ENCODE assay signal across 19 cellular contexts in the genomic region with DNA sequence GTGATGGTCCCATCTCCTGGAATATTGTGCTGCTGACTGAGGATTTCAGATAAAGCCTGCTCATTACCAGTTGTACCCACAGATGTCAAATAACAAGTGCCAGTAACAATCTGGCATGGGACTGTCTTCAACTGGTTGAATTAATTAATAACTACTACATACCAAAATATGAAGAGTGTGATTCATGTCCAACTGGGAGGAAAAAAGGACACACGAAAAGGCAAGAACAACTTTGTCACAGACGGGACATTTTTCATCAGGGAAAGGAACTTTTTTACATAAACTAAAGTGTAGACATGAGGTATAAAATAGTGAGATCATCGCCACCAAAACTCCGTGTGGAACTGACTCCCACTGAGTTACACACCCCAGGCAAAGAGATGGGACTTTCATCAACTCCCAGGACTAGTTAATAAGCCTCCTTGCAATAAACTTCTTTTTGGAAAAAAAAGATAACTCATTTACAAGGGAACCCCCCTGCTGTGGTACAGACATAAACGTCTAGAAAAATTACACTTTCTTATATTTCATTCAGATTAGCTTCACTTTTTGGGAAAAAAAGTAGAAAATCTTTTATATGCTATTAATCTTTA. TPM values are rescaled to one million over a fixed set of nuclear protein-coding genes. Genes with fewer than 3 reads are reported as not detected.
DNase-seq lines count a peak whose midpoint lies in the region; ATAC-seq, FAIRE-seq and TF ChIP-seq lines count a peak whose summit lies in the region.
"Had no signal": no experiment of that assay in that cellular context is flagged by ENCODE, and none has a peak within 500 bp of the region (broad histone marks: within the 10 kb centered on the region; RNA-seq: fewer than 3 reads in every experiment).

No MANE protein-coding gene starts in this region.

- no peak overlapping the region for H2BK5ac ChIP-seq in mesenchymal stem cell (ENCODE audit: low read depth, low read length, poor library complexity, severe bottlenecking)

- H2BK120ac ChIP-seq in mesenchymal stem cell (ENCODE audit: low read depth, low read length), result no peak overlapping the region

- ATAC-seq in A549 (no peak), GM23338 (no peak), K562 (no peak; the same call in 2 of the 3 replicates), psoas muscle (no peak), HG02588 (IDR thresholded peaks at IDR 0.05; ENCODE audit: unreplicated experiment) (no peak)
- ATAC-seq: HCT116 had no signal

- BruUV-seq in K562 (replicated peaks; lab: Mats Ljungman, UMichigan), result no TSS peak

- H2AK5ac ChIP-seq in mesenchymal stem cell (ENCODE audit: low read length, severe bottlenecking), result no peak overlapping the region

- H3K18ac ChIP-seq in mesenchymal stem cell (ENCODE audit: low read depth in 1 of 2, low read length in 2 of 2), result no peak overlapping the region

- peaks cover 13% of the 10 kb centered on the region for H3K4me1 Mint-ChIP-seq in GM23338

- no peak overlapping the region for H4K8ac ChIP-seq in mesenchymal stem cell (ENCODE audit: low read length)

- in situ Hi-C loops in K562 (cut with MboI), result no loop called here

- H3K79me1 ChIP-seq in mesenchymal stem cell (replicated peaks; ENCODE audit: low read length, poor library complexity, severe bottlenecking), result no peaks in the 10 kb centered on the region

- TF ChIP-seq RAD21 in A549 (conservative IDR thresholded peaks at IDR 0.05 in 1 of 2, IDR thresholded peaks at IDR 0.05 in 1 of 2) (no peak), K562 (CRISPR knock-in tag; conservative IDR thresholded peaks at IDR 0.05 in 1 of 2, IDR thresholded peaks at IDR 0.05 in 1 of 2) (no peak)

- POLR2A ChIA-PET in A549 (lab: Yijun Ruan, JAX) (interaction anchor here (0.5 kb wide), 1 partner anchor 14 kb away, joined by 3 read pairs; no protein-coding TSS in a partner anchor), K562 (lab: Yijun Ruan, JAX) (interaction anchor here (1.1 kb wide), 1 partner anchor 17 kb away, joined by 3 read pairs; no protein-coding TSS in a partner anchor)

- peaks cover 15% of the 10 kb centered on the region; the same call in 1 of the 2 replicates for H3K9me2 ChIP-seq in GM23338 (ENCODE audit: insufficient read depth)

- no peaks in the 10 kb centered on the region for H3K9me1 ChIP-seq in K562 (ENCODE audit: control insufficient read depth, insufficient read depth, low read length)

- no peak overlapping the region for H3K27ac Mint-ChIP-seq in GM23338

- H3K9ac ChIP-seq in K562 (ENCODE audit: insufficient read depth in 1 of 2, low read depth in 2 of 2, low read length in 2 of 2) (no peak overlapping the region), mesenchymal stem cell (ENCODE audit: low read length) (peak overlapping the region; percentile 70)

- H3K9me3 ChIP-seq in A549 (no peaks in the 10 kb centered on the region), K562 (replicated peaks; ENCODE audit: control insufficient read depth, insufficient read depth, low read depth, low read length) (no peaks in the 10 kb centered on the region), mesenchymal stem cell (ENCODE audit: control insufficient read depth, low read length) (no peaks in the 10 kb centered on the region), psoas muscle (no peaks in the 10 kb centered on the region), tibial nerve (no peaks in the 10 kb centered on the region)

- TF ChIP-seq CTCF in A549 (IDR thresholded peaks at IDR 0.05), result no peak
- TF ChIP-seq CTCF in GM23338 (conservative IDR thresholded peaks at IDR 0.05; ENCODE audit: low read depth in 2 of 2), result no peak
- TF ChIP-seq CTCF in K562 (IDR thresholded peaks at IDR 0.05 in 2 of 3, conservative IDR thresholded peaks at IDR 0.05 in 1 of 3; ENCODE audit: insufficient read depth in 2 of 3, low read depth in 1 of 3, low read length in 3 of 3), result no peak
- TF ChIP-seq CTCF in psoas muscle (IDR thresholded peaks at IDR 0.05), result no peak
- no peak for TF ChIP-seq CTCF in tibial nerve (IDR thresholded peaks at IDR 0.05)

- TF ChIP-seq EP300 in A549 (IDR thresholded peaks at IDR 0.05) (no peak), K562 (IDR thresholded peaks at IDR 0.05; ENCODE audit: low read length) (no peak), tibial nerve (IDR thresholded peaks at IDR 0.05) (no peak)

- no peaks in the 10 kb centered on the region for H4K20me1 ChIP-seq in GM23338 (replicated peaks; ENCODE audit: insufficient read depth)
- no peaks in the 10 kb centered on the region for H4K20me1 ChIP-seq in K562 (replicated peaks; ENCODE audit: control insufficient read depth, insufficient read depth, low read length)

- H3K4ac ChIP-seq in mesenchymal stem cell (ENCODE audit: low read depth in 1 of 2, low read length in 2 of 2), result no peak overlapping the region

- no peak overlapping the region for H2BK12ac ChIP-seq in mesenchymal stem cell (ENCODE audit: low read length in 2 of 2)

- intact Hi-C loops in K562 (cut with micrococcal nuclease) (no loop called here), psoas muscle (cut with DNase I) (no loop called here)

- no peaks in the 10 kb centered on the region for H3K79me2 ChIP-seq in GM23338 (replicated peaks; ENCODE audit: insufficient read depth)
- H3K79me2 ChIP-seq in K562 (ENCODE audit: control insufficient read depth, insufficient read depth, low read length), result no peaks in the 10 kb centered on the region

- no peak overlapping the region for H3K4me3 Mint-ChIP-seq in GM23338
- H3K4me3 Mint-ChIP-seq: CD14-positive monocyte had no signal

- H2AFZ ChIP-seq in GM23338 (peak overlapping the region; percentile 28; the same call in 1 of the 2 replicates), K562 (ENCODE audit: low read depth, low read length) (peak overlapping the region; percentile 7; the same call in 1 of the 2 replicates), mesenchymal stem cell (ENCODE audit: low read depth, low read length) (no peak overlapping the region)

- no peak overlapping the region for H3K23ac ChIP-seq in mesenchymal stem cell (ENCODE audit: low read length in 2 of 2)

- H3K27me3 ChIP-seq in GM23338 (ENCODE audit: insufficient read depth) (no peaks in the 10 kb centered on the region), K562 (ENCODE audit: control insufficient read depth in 2 of 2, insufficient read depth in 2 of 2, low read length in 2 of 2) (no peaks in the 10 kb centered on the region), mesenchymal stem cell (ENCODE audit: control insufficient read depth in 1 of 2, insufficient read depth in 1 of 2, low read length in 2 of 2) (peaks cover 0 to 6% of the 10 kb centered on the region in 2 experiments), psoas muscle (ENCODE audit: insufficient read depth in 3 of 3, low read length in 2 of 3) (peaks cover 0 to 4% (median 0%) of the 10 kb centered on the region in 3 donors), tibial nerve (no peaks in the 10 kb centered on the region)

- no peak for TF ChIP-seq POLR2A in A549 (IDR thresholded peaks at IDR 0.05; ENCODE audit: low read length)
- no peak for TF ChIP-seq POLR2A in K562 (conservative IDR thresholded peaks at IDR 0.05)
- TF ChIP-seq POLR2A in tibial nerve (IDR thresholded peaks at IDR 0.05), result no peak

- no peaks in the 10 kb centered on the region for H3K36me3 Mint-ChIP-seq in GM23338 (ENCODE audit: low read depth)
- H3K36me3 Mint-ChIP-seq: CD14-positive monocyte had no signal

- H3K36me3 ChIP-seq in GM23338 (ENCODE audit: insufficient read depth) (no peaks in the 10 kb centered on the region), K562 (ENCODE audit: control insufficient read depth, insufficient read depth, low read length) (no peaks in the 10 kb centered on the region), mesenchymal stem cell (ENCODE audit: control insufficient read depth in 1 of 2, insufficient read depth in 2 of 2, low read depth in 1 of 2, low read length in 2 of 2) (no peaks in the 10 kb centered on the region), psoas muscle (ENCODE audit: insufficient read depth in 1 of 2, low read depth in 1 of 2) (no peaks in the 10 kb centered on the region), tibial nerve (no peaks in the 10 kb centered on the region)

- H3K14ac ChIP-seq in mesenchymal stem cell (ENCODE audit: low read length in 2 of 2), result no peak overlapping the region

- CTCF ChIA-PET in A549 (lab: Yijun Ruan, JAX), result no interaction called here
- CTCF ChIA-PET in K562 (lab: Yijun Ruan, JAX; ENCODE audit: low intra/inter-chr PET ratio), result no interaction called here

- H3K27me3 Mint-ChIP-seq in GM23338 (ENCODE audit: insufficient read depth, low read depth, poor library complexity), result no peaks in the 10 kb centered on the region

- WGBS in A549 (ENCODE audit: missing lambda C conversion rate), result 34% methylated on average over 5 of the region's 5 CpGs
- WGBS in K562 (ENCODE audit: insufficient coverage, low coverage, missing lambda C conversion rate), result 35% methylated on average over 5 of the region's 5 CpGs
- whole genome bisulfite sequencing in mesenchymal stem cell, result 84% methylated on average over 4 of the region's 5 CpGs
- WGBS in psoas muscle, 3 donors, result 53 to 70% (median 61%) methylated on average over 5 of the region's 5 CpGs
- WGBS in tibial nerve, 2 donors, result 55 to 66% methylated on average over 5 of the region's 5 CpGs

- peaks cover 6% of the 10 kb centered on the region; the same call in 1 of the 3 replicates for H3K9me3 Mint-ChIP-seq in GM23338

- H3F3A ChIP-seq in GM23338 (replicated peaks; ENCODE audit: low read depth), result no peaks in the 10 kb centered on the region

- FAIRE-seq in A549 (lab: Jason Lieb, UNC) (no peak), K562 (lab: Jason Lieb, UNC) (no peak)
- FAIRE-seq: GM19239 had no signal

- H3K27ac ChIP-seq in A549, result peak overlapping the region; percentile 34 to 64; a peak in 4 of 6 replicates
- H3K27ac ChIP-seq in GM23338 (ENCODE audit: low read depth), result no peak overlapping the region
- no peak overlapping the region for H3K27ac ChIP-seq in K562 (ENCODE audit: extremely low read depth, low read depth, low read length)
- peak overlapping the region; percentile 17 for H3K27ac ChIP-seq in mesenchymal stem cell (ENCODE audit: low read length, poor library complexity, severe bottlenecking)
- no peak overlapping the region for H3K27ac ChIP-seq in psoas muscle
- no peak overlapping the region for H3K27ac ChIP-seq in tibial nerve

- H3K4me2 ChIP-seq in A549, result peak overlapping the region; percentile 24; the same call in 2 of the 3 replicates
- H3K4me2 ChIP-seq in GM23338, result no peak overlapping the region
- H3K4me2 ChIP-seq in K562 (ENCODE audit: insufficient read depth, low read length), result no peak overlapping the region
- peak overlapping the region; percentile 3 for H3K4me2 ChIP-seq in mesenchymal stem cell (ENCODE audit: low read length, poor library complexity, severe bottlenecking)

- DNase-seq in A549 (ENCODE audit: low read depth in 1 of 2, low spot score in 1 of 2) (no peak), GM23338 (ENCODE audit: low spot score) (no peak), K562 (ENCODE audit: extremely low read depth in 1 of 4, low spot score in 3 of 4) (no peak), mesenchymal stem cell (no peak), psoas muscle (no peak), activated gamma-delta T cell (lab: John Stamatoyannopoulos, UW) (no peak), tibial nerve (ENCODE audit: low spot score in 2 of 2) (no peak)
- DNase-seq: AML-193, KBM-7, NCI-H1436, NCI-H2029, NCI-H2171, NCI-H446, NCI-H69, SHP77 had no signal

- peaks cover 14% of the 10 kb centered on the region for H3K4me1 ChIP-seq in A549
- H3K4me1 ChIP-seq in GM23338 (ENCODE audit: insufficient read depth), result no peaks in the 10 kb centered on the region; the same call in 1 of the 2 replicates
- H3K4me1 ChIP-seq in K562 (replicated peaks in 1 of 2; ENCODE audit: control insufficient read depth in 2 of 2, insufficient read depth in 2 of 2, low read length in 2 of 2), result peaks cover 0 to 9% of the 10 kb centered on the region in 2 experiments; a peak in 3 of 5 replicates
- peaks cover 4% of the 10 kb centered on the region for H3K4me1 ChIP-seq in mesenchymal stem cell (ENCODE audit: control insufficient read depth, insufficient read depth, low read depth, low read length)
- H3K4me1 ChIP-seq in psoas muscle, result no peaks in the 10 kb centered on the region
- H3K4me1 ChIP-seq in tibial nerve, result peaks cover 0 to 4% (median 0%) of the 10 kb centered on the region in 4 donors

- H2BK15ac ChIP-seq in mesenchymal stem cell (ENCODE audit: low read depth, poor library complexity, severe bottlenecking), result no peak overlapping the region

- H3K4me3 ChIP-seq in A549 (no peak overlapping the region), GM23338 (no peak overlapping the region), K562 (no peak overlapping the region), mesenchymal stem cell (ENCODE audit: insufficient read depth in 1 of 2, low read depth in 1 of 2, low read length in 2 of 2) (no peak overlapping the region), psoas muscle (no peak overlapping the region), tibial nerve (no peak overlapping the region)

- no peak overlapping the region for H4K91ac ChIP-seq in mesenchymal stem cell (ENCODE audit: low read length)

RNA-seq across cellular contexts. Expression of a gene that starts 12.9 kb away (rescaled TPM):
- polyA plus RNA-seq in A549 (2011; rRNA removed) (9.7 and 15.4 TPM in 2 replicates), A549 (2017; fragmentation: RNase III; extraction: RNeasy Plus Mini Kit Qiagen cat#74134 plus additional on column Dnase treatment) (15.9 to 18.0 TPM (median 16.8 TPM) in 3 replicates), GM23338 (2016; fragmentation: Nextera tagmentation; extraction: Ambion mirVana) (14.0 and 15.6 TPM in 2 replicates), K562 (2011; rRNA removed) (13.6 and 17.4 TPM in 2 replicates), K562 (2014; fragmentation: Illumina TruSeq; extraction: Trizol) (34.0 and 39.5 TPM in 2 replicates), K562 (2014; fragmentation: Nextera tagmentation; extraction: Ambion mirVana) (10 to 100 TPM; 29.7 to 36.4 TPM), K562 (2014; rRNA removed) (35.7 and 39.0 TPM in 2 replicates), psoas muscle (1 to 10 TPM; 2.0 to 5.2 (median 3.8) TPM)
- 2.6 TPM in 2 replicates for polyA plus RNA-seq in A549 (2012; cell fraction: cytosol; rRNA removed)
- polyA plus RNA-seq in A549 (2012; cell fraction: nucleus; rRNA removed), result 1.2 TPM in 2 replicates
- polyA minus RNA-seq in A549 (2011; rRNA and poly(A)+ RNA removed), result 0.88 and 1.1 TPM in 2 replicates
- 3.0 and 6.2 TPM in 2 replicates for total RNA-seq in GM23338 (2014; rRNA removed; shearing (Covaris generic))
- total RNA-seq in K562 (2011; cell fraction: chromatin; rRNA removed; ENCODE audit: low replicate concordance), result 3.5 and 10.2 TPM in 2 replicates
- 1.8 and 2.4 TPM in 2 replicates for total RNA-seq in K562 (2011; cell fraction: nucleolus; rRNA removed)
- 5.3 and 8.5 TPM in 2 replicates for total RNA-seq in K562 (2011; cell fraction: nucleoplasm; rRNA removed)
- total RNA-seq in K562 (2014; rRNA removed) (21.9 and 23.5 TPM in 2 replicates), K562 (2014; rRNA removed; fragmentation: Illumina TruSeq; extraction: Trizol) (20.3 and 23.6 TPM in 2 replicates), K562 (2015; rRNA removed; fragmentation: Illumina TruSeq; extraction: Trizol) (25.0 and 31.1 TPM in 2 replicates), K562 (2021) (23.3 and 25.0 TPM in 2 replicates), psoas muscle (1 to 10 TPM; 2.6 to 5.2 (median 3.3) TPM), tibial nerve (10 to 100 TPM in 2 of 4 donors, 1 to 10 TPM in 2; 6.3 to 13.1 (median 9.7) TPM)
- polyA plus RNA-seq in K562 (2011; cell fraction: cytosol; rRNA removed), result 2.3 and 5.3 TPM in 2 replicates
- polyA plus RNA-seq in K562 (2011; cell fraction: nucleus; rRNA removed), result 2.6 and 4.1 TPM in 2 replicates
- polyA plus RNA-seq in K562 (2012), result 49.3 and 55.1 TPM in 2 replicates
- 11.9 and 15.3 TPM in 2 replicates for polyA minus RNA-seq in K562 (2011; rRNA and poly(A)+ RNA removed)
- polyA minus RNA-seq in K562 (2011; cell fraction: cytosol; rRNA and poly(A)+ RNA removed), result 4.5 and 7.8 TPM in 2 replicates
- 3.0 and 4.9 TPM in 2 replicates for polyA minus RNA-seq in K562 (2011; cell fraction: nucleus; rRNA and poly(A)+ RNA removed)
- 24.1 TPM for polyA plus RNA-seq in mesenchymal stem cell (2013, experiment 1 of 2)
- polyA plus RNA-seq in mesenchymal stem cell (2013, experiment 2 of 2), result 27.1 TPM

RNA-seq across cellular contexts. Expression of a gene that starts 40.7 kb away (rescaled TPM):
- polyA plus RNA-seq in A549 (2011; rRNA removed), result 7.3 and 9.3 TPM in 2 replicates
- polyA plus RNA-seq in A549 (2012; cell fraction: cytosol; rRNA removed), result 1.8 and 1.9 TPM in 2 replicates
- polyA plus RNA-seq in A549 (2012; cell fraction: nucleus; rRNA removed), result 1.3 TPM in 2 replicates
- 4.4 to 5.0 TPM (median 4.8 TPM) in 3 replicates for polyA plus RNA-seq in A549 (2017; fragmentation: RNase III; extraction: RNeasy Plus Mini Kit Qiagen cat#74134 plus additional on column Dnase treatment)
- polyA minus RNA-seq in A549 (2011; rRNA and poly(A)+ RNA removed), result 2.8 and 3.1 TPM in 2 replicates
- 3.2 and 3.4 TPM in 2 replicates for total RNA-seq in GM23338 (2014; rRNA removed; shearing (Covaris generic))
- 2.9 and 3.3 TPM in 2 replicates for polyA plus RNA-seq in GM23338 (2016; fragmentation: Nextera tagmentation; extraction: Ambion mirVana)
- total RNA-seq in K562 (2011; cell fraction: chromatin; rRNA removed; ENCODE audit: low replicate concordance), result 3.7 and 6.6 TPM in 2 replicates
- total RNA-seq in K562 (2011; cell fraction: nucleolus; rRNA removed), result 6.1 and 8.0 TPM in 2 replicates
- total RNA-seq in K562 (2011; cell fraction: nucleoplasm; rRNA removed), result 6.0 and 10.2 TPM in 2 replicates
- 2.3 and 2.6 TPM in 2 replicates for total RNA-seq in K562 (2014; rRNA removed)
- 4.1 and 4.7 TPM in 2 replicates for total RNA-seq in K562 (2014; rRNA removed; fragmentation: Illumina TruSeq; extraction: Trizol)
- 2.9 and 3.4 TPM in 2 replicates for total RNA-seq in K562 (2015; rRNA removed; fragmentation: Illumina TruSeq; extraction: Trizol)
- 4.7 and 5.1 TPM in 2 replicates for total RNA-seq in K562 (2021)
- 4.9 and 6.4 TPM in 2 replicates for polyA plus RNA-seq in K562 (2011; rRNA removed)
- polyA plus RNA-seq in K562 (2011; cell fraction: cytosol; rRNA removed), result 1.9 and 3.4 TPM in 2 replicates
- 3.5 and 6.2 TPM in 2 replicates for polyA plus RNA-seq in K562 (2011; cell fraction: nucleus; rRNA removed)
- polyA plus RNA-seq in K562 (2012), result 3.7 and 5.1 TPM in 2 replicates
- 6.7 and 6.9 TPM in 2 replicates for polyA plus RNA-seq in K562 (2014; fragmentation: Illumina TruSeq; extraction: Trizol)
- polyA plus RNA-seq in K562 (2014; fragmentation: Nextera tagmentation; extraction: Ambion mirVana), result 1 to 10 TPM; 1.3 to 1.6 TPM
- polyA plus RNA-seq in K562 (2014; rRNA removed), result 3.8 and 4.7 TPM in 2 replicates
- 5.7 and 8.2 TPM in 2 replicates for polyA minus RNA-seq in K562 (2011; rRNA and poly(A)+ RNA removed)
- 2.2 and 3.2 TPM in 2 replicates for polyA minus RNA-seq in K562 (2011; cell fraction: cytosol; rRNA and poly(A)+ RNA removed)
- polyA minus RNA-seq in K562 (2011; cell fraction: nucleus; rRNA and poly(A)+ RNA removed), result 4.2 and 7.4 TPM in 2 replicates
- polyA plus RNA-seq in mesenchymal stem cell (2013, experiment 1 of 2), result 9.1 TPM
- polyA plus RNA-seq in mesenchymal stem cell (2013, experiment 2 of 2), result 9.0 TPM
- 1 to 10 TPM in 3 of 4 donors, under 1 TPM in 1; 0.68 to 3.1 (median 1.1) TPM for total RNA-seq in psoas muscle
- 1 to 10 TPM in 1 of 3 donors, under 1 TPM in 2; 0.52 to 1.8 (median 0.64) TPM for polyA plus RNA-seq in psoas muscle
- 10 to 100 TPM in 3 of 4 donors, 1 to 10 TPM in 1; 6.9 to 13.6 (median 13.2) TPM for total RNA-seq in tibial nerve

RNA-seq across cellular contexts. Expression of a gene that starts 55.0 kb away (rescaled TPM):
- polyA plus RNA-seq in A549 (2011; rRNA removed) (3.3 and 4.5 TPM in 2 replicates), A549 (2017; fragmentation: RNase III; extraction: RNeasy Plus Mini Kit Qiagen cat#74134 plus additional on column Dnase treatment) (2.9 to 4.5 TPM (median 4.1 TPM) in 3 replicates), GM23338 (2016; fragmentation: Nextera tagmentation; extraction: Ambion mirVana) (6.1 and 6.7 TPM in 2 replicates), K562 (2011; rRNA removed) (not detected in 2 replicates), K562 (2014; fragmentation: Illumina TruSeq; extraction: Trizol) (0.07 and 0.32 TPM in 2 replicates), K562 (2014; fragmentation: Nextera tagmentation; extraction: Ambion mirVana) (under 1 TPM; 0.08 to 0.28 TPM), K562 (2014; rRNA removed) (not detected in 2 replicates), psoas muscle (1 to 10 TPM in 2 of 3 donors, under 1 TPM in 1; 0.26 to 1.7 (median 1.2) TPM)
- polyA plus RNA-seq in A549 (2012; cell fraction: cytosol; rRNA removed), result 0.38 and 0.50 TPM in 2 replicates
- polyA plus RNA-seq in A549 (2012; cell fraction: nucleus; rRNA removed), result 0.56 and 0.89 TPM in 2 replicates
- 0.88 and 1.0 TPM in 2 replicates for polyA minus RNA-seq in A549 (2011; rRNA and poly(A)+ RNA removed)
- 2.9 and 3.2 TPM in 2 replicates for total RNA-seq in GM23338 (2014; rRNA removed; shearing (Covaris generic))
- not detected in 2 replicates for total RNA-seq in K562 (2011; cell fraction: chromatin; rRNA removed; ENCODE audit: low replicate concordance)
- total RNA-seq in K562 (2011; cell fraction: nucleolus; rRNA removed), result not detected in 2 replicates
- not detected in 2 replicates for total RNA-seq in K562 (2011; cell fraction: nucleoplasm; rRNA removed)
- total RNA-seq in K562 (2014; rRNA removed) (not detected in 2 replicates), K562 (2014; rRNA removed; fragmentation: Illumina TruSeq; extraction: Trizol) (not detected in 2 replicates), K562 (2015; rRNA removed; fragmentation: Illumina TruSeq; extraction: Trizol) (not detected in 2 replicates), K562 (2021) (not detected in 2 replicates), psoas muscle (1 to 10 TPM in 2 of 4 donors, under 1 TPM in 2; 0.32 to 1.4 (median 0.91) TPM), tibial nerve (1 to 10 TPM; 4.8 to 6.7 (median 6.5) TPM)
- not detected in 2 replicates for polyA plus RNA-seq in K562 (2011; cell fraction: cytosol; rRNA removed)
- polyA plus RNA-seq in K562 (2011; cell fraction: nucleus; rRNA removed), result not detected in 2 replicates
- polyA plus RNA-seq in K562 (2012), result 0.11 and 0.16 TPM in 2 replicates
- not detected in 2 replicates for polyA minus RNA-seq in K562 (2011; rRNA and poly(A)+ RNA removed)
- polyA minus RNA-seq in K562 (2011; cell fraction: cytosol; rRNA and poly(A)+ RNA removed), result not detected in 2 replicates
- polyA minus RNA-seq in K562 (2011; cell fraction: nucleus; rRNA and poly(A)+ RNA removed), result not detected in 2 replicates
- polyA plus RNA-seq in mesenchymal stem cell (2013, experiment 1 of 2), result 2.1 TPM
- polyA plus RNA-seq in mesenchymal stem cell (2013, experiment 2 of 2), result 2.2 TPM

Comparison
In these comparisons a context has a peak if more than half of its experiments do, and no peak if none do; other contexts are left out.
1. H3K27ac ChIP-seq: peak in A549 (2 of 2) and mesenchymal stem cell (single experiment); none in GM23338 (single experiment), K562 (single experiment), psoas muscle (single experiment) and tibial nerve (0 of 4).
2. H3K4me2 ChIP-seq: peak in A549 (single experiment) and mesenchymal stem cell (single experiment); none in GM23338 (single experiment) and K562 (single experiment).